In the genomic region with DNA sequence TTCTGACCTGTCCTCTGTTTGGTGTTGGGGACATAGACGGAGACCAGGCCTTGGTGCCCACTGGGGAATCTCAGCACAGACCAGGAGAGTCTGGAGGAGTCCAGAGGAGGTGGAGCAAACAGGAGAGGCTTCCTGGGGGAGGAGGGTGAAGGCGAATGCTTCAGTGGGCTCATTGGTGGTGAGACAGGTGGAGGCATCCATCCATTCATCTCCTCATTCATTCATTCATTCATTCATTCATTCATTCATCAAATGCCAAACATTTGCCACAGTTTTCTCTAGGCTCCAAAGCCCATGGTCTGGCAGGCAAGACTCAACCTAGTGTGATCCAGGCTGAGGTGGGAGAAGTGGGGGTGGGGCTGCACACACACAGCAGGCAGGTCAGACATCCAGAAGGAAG, we compare ENCODE assay signal across 32 cellular contexts. TPM values are rescaled to one million over a fixed set of nuclear protein-coding genes. Genes with fewer than 3 reads are reported as not detected.
"Had no signal": no experiment of that assay in that cellular context is flagged by ENCODE, and none has a peak within 500 bp of the region (broad histone marks: within the 10 kb centered on the region; RNA-seq: fewer than 3 reads in every experiment).

No MANE protein-coding gene starts in this region.

- H2AFZ ChIP-seq: parathyroid adenoma had no signal

- H3K79me2 ChIP-seq: parathyroid adenoma had no signal

- H3K4me2 ChIP-seq: smooth muscle cell had no signal

- ATAC-seq: naive thymus-derived CD4-positive, alpha-beta T cell; natural killer cell; psoas muscle; right cardiac atrium; right lobe of liver; stimulated activated memory B cell treated with anti-CD40 and anti-IgM and Interleukin-4, amounts not matched to agents 10 μg/mL and 1 μg/mL and 100 μg/mL, for 72 hours; stimulated activated naive CD8-positive, alpha-beta T cell treated with anti-CD3 and anti-CD28 coated beads, Interleukin-15, amount 100 ng/mL, for 72 hours; stimulated activated naive CD8-positive, alpha-beta T cell treated with anti-CD3 and anti-CD28 coated beads, Interleukin-15, Interleukin-2, amounts not matched to agents 100 U/mL and 50 U/mL, for 24 hours; upper lobe of right lung had no signal

- H3K4me1 ChIP-seq: parathyroid adenoma, psoas muscle, right lobe of liver, spleen, suprapubic skin, tibial artery, upper lobe of right lung, uterus had no signal

- H3K4me3 ChIP-seq: ovary, psoas muscle, right lobe of liver, skin epidermis, smooth muscle cell, spleen, suprapubic skin, testis, tibial artery, transverse colon, upper lobe of right lung, uterus had no signal

- H3K9me3 Mint-ChIP-seq: naive thymus-derived CD4-positive, alpha-beta T cell; natural killer cell; nephron; stimulated activated memory B cell treated with anti-CD40 and anti-IgM and Interleukin-4, amounts not matched to agents 10 μg/mL and 1 μg/mL and 100 μg/mL, for 72 hours; stimulated activated naive CD8-positive, alpha-beta T cell treated with anti-CD3 and anti-CD28 coated beads, Interleukin-15, amount 100 ng/mL, for 72 hours; type B pancreatic cell had no signal

- DNase-seq: naive thymus-derived CD4-positive, alpha-beta T cell; natural killer cell; occipital lobe; ovary; posterior cingulate gyrus; psoas muscle; right cardiac atrium; right lobe of liver; spleen; stimulated activated CD4-positive, alpha-beta T cell treated with anti-CD3 and anti-CD28 coated beads, Interleukin-12 subunit alpha, Interleukin-12 subunit beta, amount 100 ng/mL, for 4 hours; stimulated activated CD4-positive, alpha-beta T cell treated with anti-CD3 and anti-CD28 coated beads, Interleukin-1b, Interleukin-23, amount 100 ng/mL, for 48 hours; stimulated activated CD4-positive, alpha-beta T cell treated with anti-CD3 and anti-CD28 coated beads, Interleukin-4, amount 100 ng/mL, for 1 hour; stimulated activated CD4-positive, alpha-beta T cell treated with anti-CD3 and anti-CD28 coated beads, Interleukin-4, amount 100 ng/mL, for 4 hours; stimulated activated CD8-positive, alpha-beta memory T cell treated with anti-CD3 and anti-CD28 coated beads, Interleukin-4, amount 100 ng/mL, for 48 hours; stimulated activated naive CD4-positive, alpha-beta T cell; stimulated activated naive CD8-positive, alpha-beta T cell treated with anti-CD3 and anti-CD28 coated beads, Interleukin-15, amount 100 ng/mL, for 72 hours; stimulated activated naive CD8-positive, alpha-beta T cell treated with anti-CD3 and anti-CD28 coated beads, Interleukin-15, Interleukin-2, amounts not matched to agents 100 U/mL and 50 U/mL, for 24 hours; substantia nigra; testis; tibial artery; transverse colon; upper lobe of right lung; uterus had no signal

- H3K4me3 Mint-ChIP-seq: naive thymus-derived CD4-positive, alpha-beta T cell; natural killer cell; nephron; stimulated activated memory B cell treated with anti-CD40 and anti-IgM and Interleukin-4, amounts not matched to agents 10 μg/mL and 1 μg/mL and 100 μg/mL, for 72 hours; stimulated activated naive CD8-positive, alpha-beta T cell treated with anti-CD3 and anti-CD28 coated beads, Interleukin-15, amount 100 ng/mL, for 72 hours; type B pancreatic cell had no signal

- H3K27ac ChIP-seq: ovary, parathyroid adenoma, psoas muscle, right lobe of liver, skin epidermis, spleen, suprapubic skin, testis, tibial artery, transverse colon, upper lobe of right lung, uterus had no signal

- H3K27me3 ChIP-seq: ovary, right lobe of liver, testis, uterus had no signal

- H3K9ac ChIP-seq: parathyroid adenoma had no signal

- H3K36me3 ChIP-seq: ovary, right lobe of liver, spleen, suprapubic skin, tibial artery, transverse colon, upper lobe of right lung, uterus had no signal

- H3K27ac Mint-ChIP-seq: naive thymus-derived CD4-positive, alpha-beta T cell; natural killer cell; nephron; progenitor cell of endocrine pancreas; stimulated activated memory B cell treated with anti-CD40 and anti-IgM and Interleukin-4, amounts not matched to agents 10 μg/mL and 1 μg/mL and 100 μg/mL, for 72 hours; type B pancreatic cell had no signal

- H3K36me3 Mint-ChIP-seq: naive thymus-derived CD4-positive, alpha-beta T cell; natural killer cell; stimulated activated memory B cell treated with anti-CD40 and anti-IgM and Interleukin-4, amounts not matched to agents 10 μg/mL and 1 μg/mL and 100 μg/mL, for 72 hours; type B pancreatic cell had no signal

- H3K9me3 ChIP-seq: ovary, psoas muscle, right lobe of liver, spleen, suprapubic skin, testis, tibial artery, transverse colon, upper lobe of right lung, uterus had no signal

- H3K4me1 Mint-ChIP-seq: natural killer cell; stimulated activated memory B cell treated with anti-CD40 and anti-IgM and Interleukin-4, amounts not matched to agents 10 μg/mL and 1 μg/mL and 100 μg/mL, for 72 hours; stimulated activated naive CD8-positive, alpha-beta T cell treated with anti-CD3 and anti-CD28 coated beads, Interleukin-15, amount 100 ng/mL, for 72 hours had no signal

RNA-seq across cellular contexts. Expression of gene LINGO1, which starts 7.9 kb away (rescaled TPM):
- total RNA-seq: naive thymus-derived CD4-positive, alpha-beta T cell; natural killer cell; renal cortical epithelial cell had no signal
- polyA plus RNA-seq: naive thymus-derived CD4-positive, alpha-beta T cell had no signal
